In the genomic region with DNA sequence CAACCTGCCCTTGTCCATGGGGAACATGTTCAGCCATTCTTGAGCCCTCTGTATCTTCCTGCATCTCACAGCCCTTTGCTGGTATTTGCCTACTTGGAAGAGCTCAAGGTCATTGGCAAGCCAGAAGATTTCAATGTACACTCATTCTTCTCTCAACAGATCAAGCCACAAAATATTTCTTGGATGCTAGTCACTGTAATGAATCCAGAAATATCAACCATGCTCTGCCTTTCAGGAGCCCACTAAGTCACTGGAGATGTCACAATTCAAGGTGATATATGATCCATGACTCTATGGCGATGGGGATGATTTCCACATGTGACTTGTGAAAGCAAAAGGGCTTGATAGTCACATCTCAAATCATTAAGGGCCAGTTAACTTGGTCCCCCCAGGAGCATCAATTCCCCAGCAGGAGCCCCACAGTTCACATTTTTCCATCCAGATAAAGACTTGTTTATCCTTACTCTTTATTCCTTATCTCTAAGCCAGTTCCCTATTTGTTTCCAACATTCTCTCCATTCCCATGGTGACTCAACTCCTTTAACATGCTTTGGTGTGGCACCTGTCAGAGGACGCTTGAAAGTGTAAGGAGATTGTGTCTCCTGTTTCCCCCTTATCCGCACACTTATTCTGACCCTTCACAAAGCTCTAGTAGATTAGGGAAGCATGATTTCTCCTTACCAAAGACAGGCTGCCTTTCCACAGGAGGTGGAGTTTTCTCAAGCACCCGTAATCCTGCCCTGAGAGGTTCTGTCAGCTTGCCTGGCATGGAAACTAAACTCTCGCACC, we compare ENCODE assay signal across 14 cellular contexts. TPM values are rescaled to one million over a fixed set of nuclear protein-coding genes. Genes with fewer than 3 reads are reported as not detected.
DNase-seq lines count a peak whose midpoint lies in the region; ATAC-seq, FAIRE-seq and TF ChIP-seq lines count a peak whose summit lies in the region.
"Had no signal": no experiment of that assay in that cellular context is flagged by ENCODE, and none has a peak within 500 bp of the region (broad histone marks: within the 10 kb centered on the region; RNA-seq: fewer than 3 reads in every experiment).

No MANE protein-coding gene starts in this region.

- no peaks in the 10 kb centered on the region for H3K9me3 Mint-ChIP-seq in stimulated activated naive B cell treated with anti-CD40 and anti-IgM and Interleukin-4, amounts not matched to agents 10 μg/mL and 1 μg/mL and 100 μg/mL, for 72 hours
- peaks cover 4% of the 10 kb centered on the region for H3K9me3 Mint-ChIP-seq in nephron progenitor cell

- no peaks in the 10 kb centered on the region for H3K36me3 Mint-ChIP-seq in stimulated activated naive B cell treated with anti-CD40 and anti-IgM and Interleukin-4, amounts not matched to agents 10 μg/mL and 1 μg/mL and 100 μg/mL, for 72 hours
- H3K36me3 Mint-ChIP-seq in nephron progenitor cell (ENCODE audit: low read depth) = peaks cover 12% of the 10 kb centered on the region

- FAIRE-seq in TTC549 (lab: Jason Lieb, UNC) = peak; percentile 98
- FAIRE-seq: GM18507 had no signal

- H3K27me3 Mint-ChIP-seq in stimulated activated naive B cell treated with anti-CD40 and anti-IgM and Interleukin-4, amounts not matched to agents 10 μg/mL and 1 μg/mL and 100 μg/mL, for 72 hours = peaks cover 11 to 24% of the 10 kb centered on the region in 2 donors
- H3K27me3 Mint-ChIP-seq in nephron progenitor cell (ENCODE audit: low read depth, poor library complexity) = peaks cover 86% of the 10 kb centered on the region

- ATAC-seq in sciatic nerve = peak; percentile 6
- ATAC-seq in HG03175 (IDR thresholded peaks at IDR 0.05; ENCODE audit: unreplicated experiment) = no peak
- no peak for ATAC-seq in stimulated activated naive B cell treated with anti-CD40 and anti-IgM and Interleukin-4, amounts not matched to agents 10 μg/mL and 1 μg/mL and 100 μg/mL, for 72 hours (replicated peaks)

- TF ChIP-seq CTCF in foreskin fibroblast (IDR thresholded peaks at IDR 0.05; ENCODE audit: low read depth, low read length) = no peak
- TF ChIP-seq CTCF in nephron progenitor cell (IDR thresholded peaks at IDR 0.05) = no peak

- H3K27ac Mint-ChIP-seq in stimulated activated naive B cell treated with anti-CD40 and anti-IgM and Interleukin-4, amounts not matched to agents 10 μg/mL and 1 μg/mL and 100 μg/mL, for 72 hours = no peak overlapping the region
- H3K27ac Mint-ChIP-seq in nephron progenitor cell = no peak overlapping the region

- no peak overlapping the region for H3K4me3 ChIP-seq in foreskin fibroblast (ENCODE audit: low read depth in 1 of 2, low read length in 2 of 2)
- H3K4me3 ChIP-seq: BLaER1, skin epidermis had no signal

- no peak overlapping the region for H3K4me3 Mint-ChIP-seq in stimulated activated naive B cell treated with anti-CD40 and anti-IgM and Interleukin-4, amounts not matched to agents 10 μg/mL and 1 μg/mL and 100 μg/mL, for 72 hours
- no peak overlapping the region for H3K4me3 Mint-ChIP-seq in nephron progenitor cell
- H3K4me3 Mint-ChIP-seq: brain had no signal

- H3K4me1 Mint-ChIP-seq in stimulated activated naive B cell treated with anti-CD40 and anti-IgM and Interleukin-4, amounts not matched to agents 10 μg/mL and 1 μg/mL and 100 μg/mL, for 72 hours = no peaks in the 10 kb centered on the region
- peaks cover 43% of the 10 kb centered on the region for H3K4me1 Mint-ChIP-seq in nephron progenitor cell

- DNase-seq in AG20443 (ENCODE audit: low spot score) = peak; percentile 77
- DNase-seq in foreskin fibroblast = peak; percentile 67 to 74
- no peak for DNase-seq in sciatic nerve (ENCODE audit: low spot score)
- no peak for DNase-seq in NCI-H1694 (lab: John Stamatoyannopoulos, UW)
- no peak for DNase-seq in stimulated activated naive B cell treated with anti-CD40 and anti-IgM and Interleukin-4, amounts not matched to agents 10 μg/mL and 1 μg/mL and 100 μg/mL, for 72 hours
- no peak for DNase-seq in nephron progenitor cell
- DNase-seq: activated CD4-positive, CD25-positive, alpha-beta regulatory T cell treated with anti-CD3 and anti-CD28 coated beads, Interleukin-2, amount 50 U/mL, for 72 hours; NCI-H1436 treated with DMSO at 0.1 percent for 48 hours had no signal

- intact Hi-C loops in sciatic nerve (cut with DNase I) = no loop called here

RNA-seq across cellular contexts. Expression of a gene that starts 15.8 kb away (rescaled TPM):
- 367 TPM for total RNA-seq in sciatic nerve

Comparison
In these comparisons a context has a peak if more than half of its experiments do, and no peak if none do; other contexts are left out.
1. DNase-seq: peak in AG20443 (single experiment) and foreskin fibroblast (2 of 2); none in sciatic nerve (single experiment), NCI-H1694 (single experiment), stimulated activated naive B cell treated with anti-CD40 and anti-IgM and Interleukin-4, amounts not matched to agents 10 μg/mL and 1 μg/mL and 100 μg/mL, for 72 hours (single experiment) and nephron progenitor cell (single experiment).